ENCODE assay signal across 17 cellular contexts in the genomic region with DNA sequence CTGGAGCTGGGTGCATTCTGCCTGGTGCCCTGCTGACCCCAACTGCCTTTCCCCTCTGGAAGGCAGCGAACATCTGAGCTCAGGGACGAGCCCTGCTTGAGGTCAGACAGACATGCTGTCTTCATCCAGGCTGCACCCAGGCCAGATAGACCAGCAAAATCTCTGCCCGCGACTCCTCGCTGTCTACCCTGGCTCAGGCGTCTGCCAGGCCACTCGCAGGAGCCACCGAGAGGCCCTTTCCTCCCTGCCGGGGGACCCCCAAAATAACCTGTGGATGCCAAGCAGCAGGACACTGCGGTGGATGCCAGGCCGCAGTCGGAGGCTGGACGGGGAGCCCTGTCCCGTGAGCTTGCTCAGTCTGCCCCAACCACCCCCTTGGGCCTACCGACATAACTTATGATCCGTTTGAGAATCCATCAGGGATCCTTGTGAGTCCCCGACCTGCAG. TPM values are rescaled to one million over a fixed set of nuclear protein-coding genes. Genes with fewer than 3 reads are reported as not detected.
DNase-seq lines count a peak whose midpoint lies in the region; ATAC-seq and TF ChIP-seq lines count a peak whose summit lies in the region.
"Had no signal": no experiment of that assay in that cellular context is flagged by ENCODE, and none has a peak within 500 bp of the region (broad histone marks: within the 10 kb centered on the region; RNA-seq: fewer than 3 reads in every experiment).

No MANE protein-coding gene starts in this region.

- intact Hi-C loops in CD4-positive, alpha-beta T cell (cut with DNase I, micrococcal nuclease), result no loop called here

- no peak for ATAC-seq in CD4-positive, alpha-beta T cell (ENCODE audit: poor library complexity)
- no peak for ATAC-seq in GM23338
- ATAC-seq: stimulated activated naive CD8-positive, alpha-beta T cell treated with anti-CD3 and anti-CD28 coated beads, Interleukin-15, amount 100 ng/mL, for 72 hours had no signal

- peaks cover 7% of the 10 kb centered on the region for H3K36me3 ChIP-seq in GM23338 (ENCODE audit: insufficient read depth)

- no peaks in the 10 kb centered on the region; the same call in none of the 2 replicates for H4K20me1 ChIP-seq in GM23338 (replicated peaks; ENCODE audit: insufficient read depth)

- CTCF ChIA-PET in CD4-positive, alpha-beta T cell (lab: Charles Lee), result no interaction called here

- peak overlapping the region; percentile 51 for H3K27ac Mint-ChIP-seq in CD4-positive, alpha-beta T cell
- H3K27ac Mint-ChIP-seq in GM23338 (no peak overlapping the region), endothelial cell (ENCODE audit: unreplicated experiment) (no peak overlapping the region)
- H3K27ac Mint-ChIP-seq: B cell; memory B cell; stimulated activated naive CD8-positive, alpha-beta T cell treated with anti-CD3 and anti-CD28 coated beads, Interleukin-15, amount 100 ng/mL, for 72 hours had no signal

- H3K9me2 ChIP-seq in GM23338 (ENCODE audit: insufficient read depth), result no peaks in the 10 kb centered on the region

- H3K9me3 ChIP-seq in CD4-positive, alpha-beta T cell (ENCODE audit: control insufficient read depth, low read length), result no peaks in the 10 kb centered on the region
- H3K9me3 ChIP-seq: upper lobe of left lung had no signal

- peak overlapping the region; percentile 45 for H3K4me3 Mint-ChIP-seq in CD4-positive, alpha-beta T cell
- H3K4me3 Mint-ChIP-seq in GM23338, result peak overlapping the region; percentile 41; the same call in 1 of the 3 replicates
- H3K4me3 Mint-ChIP-seq in endothelial cell (ENCODE audit: unreplicated experiment), result peak overlapping the region; percentile 76
- H3K4me3 Mint-ChIP-seq: B cell; memory B cell; stimulated activated naive CD8-positive, alpha-beta T cell treated with anti-CD3 and anti-CD28 coated beads, Interleukin-15, amount 100 ng/mL, for 72 hours had no signal

- TF ChIP-seq CTCF in CD4-positive, alpha-beta T cell (IDR thresholded peaks at IDR 0.05), result no peak
- TF ChIP-seq CTCF in GM23338 (conservative IDR thresholded peaks at IDR 0.05; ENCODE audit: low read depth in 2 of 2) (no peak), endothelial cell (IDR thresholded peaks at IDR 0.05; ENCODE audit: unreplicated experiment) (no peak)

- no peaks in the 10 kb centered on the region for H3K27me3 ChIP-seq in CD4-positive, alpha-beta T cell (ENCODE audit: control insufficient read depth, insufficient read depth, low read length)
- H3K27me3 ChIP-seq in GM23338 (ENCODE audit: insufficient read depth), result no peaks in the 10 kb centered on the region
- H3K27me3 ChIP-seq: upper lobe of left lung had no signal

- peaks cover 39% of the 10 kb centered on the region for H3K4me1 Mint-ChIP-seq in CD4-positive, alpha-beta T cell (ENCODE audit: low read depth)
- H3K4me1 Mint-ChIP-seq in GM23338, result peaks cover 27% of the 10 kb centered on the region
- peaks cover 21% of the 10 kb centered on the region for H3K4me1 Mint-ChIP-seq in endothelial cell (ENCODE audit: unreplicated experiment)

- H3K4me3 ChIP-seq in GM23338, result no peak overlapping the region
- H3K4me3 ChIP-seq: upper lobe of left lung had no signal

- no peaks in the 10 kb centered on the region for H3K27me3 Mint-ChIP-seq in CD4-positive, alpha-beta T cell
- H3K27me3 Mint-ChIP-seq in GM23338 (ENCODE audit: insufficient read depth, low read depth, poor library complexity) (peaks cover 25% of the 10 kb centered on the region), endothelial cell (ENCODE audit: unreplicated experiment) (peaks cover 15% of the 10 kb centered on the region)
- H3K27me3 Mint-ChIP-seq: B cell; memory B cell; naive B cell; stimulated activated naive CD8-positive, alpha-beta T cell treated with anti-CD3 and anti-CD28 coated beads, Interleukin-15, amount 100 ng/mL, for 72 hours had no signal

- no peak overlapping the region for H3K27ac ChIP-seq in CD4-positive, alpha-beta T cell (ENCODE audit: low read depth, low read length)
- H3K27ac ChIP-seq in GM23338 (ENCODE audit: low read depth), result no peak overlapping the region
- H3K27ac ChIP-seq: upper lobe of left lung had no signal

- peaks cover 23% of the 10 kb centered on the region for H3K79me2 ChIP-seq in GM23338 (replicated peaks; ENCODE audit: insufficient read depth)

- H2AFZ ChIP-seq in GM23338, result no peak overlapping the region

- no peaks in the 10 kb centered on the region for H3K9me3 Mint-ChIP-seq in CD4-positive, alpha-beta T cell
- no peaks in the 10 kb centered on the region for H3K9me3 Mint-ChIP-seq in GM23338
- H3K9me3 Mint-ChIP-seq in endothelial cell (ENCODE audit: unreplicated experiment), result no peaks in the 10 kb centered on the region
- H3K9me3 Mint-ChIP-seq: memory B cell; naive B cell; stimulated activated naive CD8-positive, alpha-beta T cell treated with anti-CD3 and anti-CD28 coated beads, Interleukin-15, amount 100 ng/mL, for 72 hours had no signal

- DNase-seq in CD4-positive, alpha-beta T cell, result peak in 1 of 10 experiments; percentile 32
- no peak for DNase-seq in GM23338 (ENCODE audit: low spot score)
- DNase-seq in endothelial cell (ENCODE audit: low spot score), result no peak
- DNase-seq in NCI-H2227 (lab: John Stamatoyannopoulos, UW; ENCODE audit: unreplicated experiment), result no peak
- no peak for DNase-seq in NCI-H526 treated with DMSO at 0.1 percent for 48 hours (lab: John Stamatoyannopoulos, UW)
- DNase-seq: EL; erythroblast; KG1; naive B cell; NCI-H1694 treated with DMSO at 0.1 percent for 48 hours; NCI-H226; posterior cingulate gyrus; stimulated activated naive CD8-positive, alpha-beta T cell treated with anti-CD3 and anti-CD28 coated beads, Interleukin-15, amount 100 ng/mL, for 72 hours; T1000 had no signal

- no peak overlapping the region for H3K4me2 ChIP-seq in GM23338

- peaks cover 29% of the 10 kb centered on the region for H3K4me1 ChIP-seq in GM23338 (ENCODE audit: insufficient read depth)

- POLR2A ChIA-PET in CD4-positive, alpha-beta T cell (lab: Charles Lee), result no interaction called here

- H3F3A ChIP-seq in GM23338 (replicated peaks; ENCODE audit: low read depth), result peaks cover 38% of the 10 kb centered on the region

- H3K36me3 Mint-ChIP-seq in CD4-positive, alpha-beta T cell (ENCODE audit: low read depth), result peaks cover 21% of the 10 kb centered on the region
- peaks cover 39% of the 10 kb centered on the region for H3K36me3 Mint-ChIP-seq in GM23338 (ENCODE audit: low read depth)
- peaks cover 21% of the 10 kb centered on the region for H3K36me3 Mint-ChIP-seq in endothelial cell (ENCODE audit: low read depth, unreplicated experiment)

TF ChIP-seq in GM23338, 12 proteins besides CTCF, POLR2A, EP300 and RAD21:
- TF ChIP-seq ZNF331 (CRISPR knock-in tag; IDR thresholded peaks at IDR 0.05; ENCODE audit: low read depth) (no peak), REST (IDR thresholded peaks at IDR 0.05; ENCODE audit: unreplicated experiment) (no peak), NANOG (IDR thresholded peaks at IDR 0.05; ENCODE audit: borderline replicate concordance) (no peak)

RNA-seq across cellular contexts. Expression of gene SLC25A10, which starts 3.3 kb away (rescaled TPM):
- 1 to 10 TPM; 4.6 TPM for total RNA-seq in CD4-positive, alpha-beta T cell
- 37.1 and 47.4 TPM in 2 replicates for total RNA-seq in GM23338 (2014; rRNA removed; shearing (Covaris generic))
- polyA plus RNA-seq in GM23338 (2016; fragmentation: Nextera tagmentation; extraction: Ambion mirVana), result 25.7 TPM in 2 replicates
- total RNA-seq in endothelial cell (ENCODE audit: unreplicated experiment), result 6.7 TPM

RNA-seq across cellular contexts. Expression of gene MRPL12, which starts 5.6 kb away (rescaled TPM):
- 10 to 100 TPM; 26.2 to 26.5 TPM for total RNA-seq in CD4-positive, alpha-beta T cell
- 50.9 and 53.2 TPM in 2 replicates for total RNA-seq in GM23338 (2014; rRNA removed; shearing (Covaris generic))
- 140 and 153 TPM in 2 replicates for polyA plus RNA-seq in GM23338 (2016; fragmentation: Nextera tagmentation; extraction: Ambion mirVana)
- total RNA-seq in endothelial cell (ENCODE audit: unreplicated experiment), result 58.5 TPM

RNA-seq across cellular contexts. Expression of gene HGS, which starts 25.0 kb away (rescaled TPM):
- 100 to 1,000 TPM; 118 to 127 TPM for total RNA-seq in CD4-positive, alpha-beta T cell
- 66.9 and 90.2 TPM in 2 replicates for total RNA-seq in GM23338 (2014; rRNA removed; shearing (Covaris generic))
- polyA plus RNA-seq in GM23338 (2016; fragmentation: Nextera tagmentation; extraction: Ambion mirVana), result 59.0 and 59.4 TPM in 2 replicates
- total RNA-seq in endothelial cell (ENCODE audit: unreplicated experiment), result 142 TPM

RNA-seq across cellular contexts. Expression of gene ARL16, which starts 25.2 kb away (rescaled TPM):
- 10 to 100 TPM; 35.7 to 38.5 TPM for total RNA-seq in CD4-positive, alpha-beta T cell
- total RNA-seq in GM23338 (2014; rRNA removed; shearing (Covaris generic)), result 41.3 and 54.9 TPM in 2 replicates
- 39.6 and 40.4 TPM in 2 replicates for polyA plus RNA-seq in GM23338 (2016; fragmentation: Nextera tagmentation; extraction: Ambion mirVana)
- total RNA-seq in endothelial cell (ENCODE audit: unreplicated experiment), result 54.0 TPM

RNA-seq across cellular contexts. Expression of gene CCDC137, which starts 42.2 kb away (rescaled TPM):
- total RNA-seq in CD4-positive, alpha-beta T cell, result 10 to 100 TPM; 20.8 to 21.7 TPM
- total RNA-seq in GM23338 (2014; rRNA removed; shearing (Covaris generic)), result 22.3 and 26.1 TPM in 2 replicates
- polyA plus RNA-seq in GM23338 (2016; fragmentation: Nextera tagmentation; extraction: Ambion mirVana), result 69.3 and 73.4 TPM in 2 replicates
- 31.8 TPM for total RNA-seq in endothelial cell (ENCODE audit: unreplicated experiment)
